10 cellular contexts compared by ENCODE assay signal in genomic region chr4:129264008-129264657, GRCh38.
DNase-seq lines count a peak whose midpoint lies in the region; ATAC-seq lines count a peak whose summit lies in the region.
"Had no signal": no experiment of that assay in that cellular context is flagged by ENCODE, and none has a peak within 500 bp of the region (broad histone marks: within the 10 kb centered on the region; RNA-seq: fewer than 3 reads in every experiment).

No MANE protein-coding gene starts in this region.

- H3K36me3 Mint-ChIP-seq in natural killer cell treated with Interleukin-12 subunit alpha and Interleukin-12 subunit beta and Interleukin-15 and Interleukin-18, amount 100 ng/mL, for 72 hours, result no peaks in the 10 kb centered on the region

- H3K27me3 Mint-ChIP-seq in natural killer cell treated with Interleukin-12 subunit alpha and Interleukin-12 subunit beta and Interleukin-15 and Interleukin-18, amount 100 ng/mL, for 72 hours, result peaks cover 0 to 6% of the 10 kb centered on the region in 2 donors

- peaks cover 6 to 10% of the 10 kb centered on the region in 2 donors for H3K4me1 Mint-ChIP-seq in natural killer cell treated with Interleukin-12 subunit alpha and Interleukin-12 subunit beta and Interleukin-15 and Interleukin-18, amount 100 ng/mL, for 72 hours (ENCODE audit: low read depth in 2 of 2)

- no peak for DNase-seq in natural killer cell treated with Interleukin-12 subunit alpha and Interleukin-12 subunit beta and Interleukin-15 and Interleukin-18, amount 100 ng/mL, for 72 hours (ENCODE audit: low spot score)
- DNase-seq in SK-N-DZ (ENCODE audit: low spot score) (no peak), G401 (ENCODE audit: low spot score) (no peak), NK-92 (lab: John Stamatoyannopoulos, UW; ENCODE audit: unreplicated experiment) (no peak)
- no peak for DNase-seq in activated naive CD4-positive, alpha-beta T cell treated with anti-CD3 and anti-CD28 coated beads, Interleukin-2, amount 50 U/mL, for 16 hours
- DNase-seq: colonic mucosa had no signal

- in situ Hi-C loops in G401 (cut with HindIII; ENCODE audit: low sequenced_read_pairs), result no loop called here

- no peak overlapping the region for H3K4me3 Mint-ChIP-seq in natural killer cell treated with Interleukin-12 subunit alpha and Interleukin-12 subunit beta and Interleukin-15 and Interleukin-18, amount 100 ng/mL, for 72 hours

- peaks cover 3% of the 10 kb centered on the region for H3K9me3 Mint-ChIP-seq in natural killer cell treated with Interleukin-12 subunit alpha and Interleukin-12 subunit beta and Interleukin-15 and Interleukin-18, amount 100 ng/mL, for 72 hours

- H3K27ac Mint-ChIP-seq in natural killer cell treated with Interleukin-12 subunit alpha and Interleukin-12 subunit beta and Interleukin-15 and Interleukin-18, amount 100 ng/mL, for 72 hours, result no peak overlapping the region

- ATAC-seq in GM18909 (IDR thresholded peaks at IDR 0.05; ENCODE audit: poor library complexity, unreplicated experiment) (peak; percentile 98), HG02588 (IDR thresholded peaks at IDR 0.05; ENCODE audit: unreplicated experiment) (peak; percentile 98), HG03520 (IDR thresholded peaks at IDR 0.05; ENCODE audit: unreplicated experiment) (peak; percentile 99)
- ATAC-seq in natural killer cell treated with Interleukin-12 subunit alpha and Interleukin-12 subunit beta and Interleukin-15 and Interleukin-18, amount 100 ng/mL, for 72 hours, result peak; percentile 32 to 38
- ATAC-seq: K562 had no signal

Comparison
In these comparisons a context has a peak if more than half of its experiments do, and no peak if none do; other contexts are left out.
1. ATAC-seq: peak in every context shown above with its lines; median percentile 99 in HG03520; 98 in GM18909; 98 in HG02588; 35 in natural killer cell treated with Interleukin-12 subunit alpha and Interleukin-12 subunit beta and Interleukin-15 and Interleukin-18, amount 100 ng/mL, for 72 hours.